8 cellular contexts compared by ENCODE assay signal in genomic region chr10:5412277-5412941, GRCh38. TPM values are rescaled to one million over a fixed set of nuclear protein-coding genes. Genes with fewer than 3 reads are reported as not detected.
DNase-seq lines count a peak whose midpoint lies in the region; ATAC-seq and TF ChIP-seq lines count a peak whose summit lies in the region.

A gene with protein sequence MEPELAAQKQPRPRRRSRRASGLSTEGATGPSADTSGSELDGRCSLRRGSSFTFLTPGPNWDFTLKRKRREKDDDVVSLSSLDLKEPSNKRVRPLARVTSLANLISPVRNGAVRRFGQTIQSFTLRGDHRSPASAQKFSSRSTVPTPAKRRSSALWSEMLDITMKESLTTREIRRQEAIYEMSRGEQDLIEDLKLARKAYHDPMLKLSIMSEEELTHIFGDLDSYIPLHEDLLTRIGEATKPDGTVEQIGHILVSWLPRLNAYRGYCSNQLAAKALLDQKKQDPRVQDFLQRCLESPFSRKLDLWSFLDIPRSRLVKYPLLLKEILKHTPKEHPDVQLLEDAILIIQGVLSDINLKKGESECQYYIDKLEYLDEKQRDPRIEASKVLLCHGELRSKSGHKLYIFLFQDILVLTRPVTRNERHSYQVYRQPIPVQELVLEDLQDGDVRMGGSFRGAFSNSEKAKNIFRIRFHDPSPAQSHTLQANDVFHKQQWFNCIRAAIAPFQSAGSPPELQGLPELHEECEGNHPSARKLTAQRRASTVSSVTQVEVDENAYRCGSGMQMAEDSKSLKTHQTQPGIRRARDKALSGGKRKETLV (plus strand): TSS chr10:5412557. CDS start chr10:5412693, 136 bp downstream.

- peaks cover 17% of the 10 kb centered on the region for H3K27me3 Mint-ChIP-seq in CD8-positive, alpha-beta T cell (ENCODE audit: low read depth)
- peaks cover 27 to 29% of the 10 kb centered on the region in 2 donors for H3K27me3 Mint-ChIP-seq in effector memory CD8-positive, alpha-beta T cell

- H3K4me3 Mint-ChIP-seq in CD8-positive, alpha-beta T cell, result peak within 1 kb of the TSS; percentile 81
- H3K4me3 Mint-ChIP-seq in effector memory CD8-positive, alpha-beta T cell, result peak within 1 kb of the TSS in 1 of 2 donors; percentile 63

- no peak within 1 kb of the TSS for H3K27ac ChIP-seq in CD8-positive, alpha-beta T cell (ENCODE audit: low read depth, low read length)

- peak within 1 kb of the TSS; percentile 59 for H3K4me3 ChIP-seq in CD8-positive, alpha-beta T cell (ENCODE audit: low read depth, low read length)

- no peaks in the 10 kb centered on the region for H3K27me3 ChIP-seq in CD8-positive, alpha-beta T cell (ENCODE audit: insufficient read depth, low read length)

- H3K36me3 Mint-ChIP-seq in CD8-positive, alpha-beta T cell, result no peaks in the 10 kb centered on the region
- H3K36me3 Mint-ChIP-seq in effector memory CD8-positive, alpha-beta T cell (ENCODE audit: insufficient read depth), result peaks cover 3% of the 10 kb centered on the region

- intact Hi-C loops in CD8-positive, alpha-beta T cell (cut with DNase I, micrococcal nuclease), result no loop called here

- TF ChIP-seq CTCF in CD8-positive, alpha-beta T cell (IDR thresholded peaks at IDR 0.05), result no peak

- H3K27ac Mint-ChIP-seq in CD8-positive, alpha-beta T cell, result no peak within 1 kb of the TSS
- H3K27ac Mint-ChIP-seq in effector memory CD8-positive, alpha-beta T cell, result no peak within 1 kb of the TSS

- no peaks in the 10 kb centered on the region for H3K9me3 Mint-ChIP-seq in CD8-positive, alpha-beta T cell
- no peaks in the 10 kb centered on the region for H3K9me3 Mint-ChIP-seq in effector memory CD8-positive, alpha-beta T cell

- POLR2A ChIA-PET in CD8-positive, alpha-beta T cell (lab: Charles Lee), result interaction anchor here (1.4 kb wide), 1 partner anchor 563 kb away, joined by 4 read pairs; no protein-coding TSS in a partner anchor

- peaks cover 2% of the 10 kb centered on the region for H3K4me1 Mint-ChIP-seq in CD8-positive, alpha-beta T cell (ENCODE audit: low read depth)
- peaks cover 2 to 3% of the 10 kb centered on the region in 2 donors for H3K4me1 Mint-ChIP-seq in effector memory CD8-positive, alpha-beta T cell (ENCODE audit: low read depth in 2 of 2)

- no peaks in the 10 kb centered on the region for H3K9me3 ChIP-seq in CD8-positive, alpha-beta T cell (ENCODE audit: low read length)

- ATAC-seq in CD8-positive, alpha-beta T cell, result peak; percentile 77
- ATAC-seq in GM19438 (IDR thresholded peaks at IDR 0.05; ENCODE audit: low read depth, unreplicated experiment), result peak; percentile 98
- peak; percentile 95 for ATAC-seq in HG03571 (IDR thresholded peaks at IDR 0.05; ENCODE audit: unreplicated experiment)
- peak; percentile 80 for ATAC-seq in effector memory CD8-positive, alpha-beta T cell (replicated peaks)

- peak; percentile 22 to 71 (median 52) for DNase-seq in CD8-positive, alpha-beta T cell
- peak; percentile 72 for DNase-seq in NCI-H82 treated with DMSO at 0.1 percent for 48 hours (lab: John Stamatoyannopoulos, UW; ENCODE audit: unreplicated experiment)
- DNase-seq in activated CD8-positive, alpha-beta memory T cell treated with anti-CD3 and anti-CD28 coated beads for 24 hours, result peak; percentile 88
- DNase-seq in effector memory CD8-positive, alpha-beta T cell, result peak; percentile 26 to 44 (median 40)
- DNase-seq in medulla oblongata (ENCODE audit: extremely low spot score), result peak; percentile 94
- DNase-seq in stimulated activated CD8-positive, alpha-beta memory T cell treated with anti-CD3 and anti-CD28 coated beads, Interleukin-12 subunit alpha, Interleukin-12 subunit beta, amount 100 ng/mL, for 1 hour (ENCODE audit: low read depth), result peak; percentile 30

- H3K36me3 ChIP-seq in CD8-positive, alpha-beta T cell (ENCODE audit: insufficient read depth, low read length), result no peaks in the 10 kb centered on the region

- CTCF ChIA-PET in CD8-positive, alpha-beta T cell (lab: Charles Lee), result interaction anchor here (0.8 kb wide), 1 partner anchor 22 kb away, joined by 3 read pairs; no protein-coding TSS in a partner anchor

- H3K4me1 ChIP-seq in CD8-positive, alpha-beta T cell (ENCODE audit: insufficient read depth, low read length), result peaks cover 9% of the 10 kb centered on the region

RNA-seq across cellular contexts. Expression of the gene that starts here (rescaled TPM):
- 10 to 100 TPM; 12.6 to 16.7 TPM for total RNA-seq in CD8-positive, alpha-beta T cell

Comparison
In these comparisons a context has a peak if more than half of its experiments do, and no peak if none do; other contexts are left out.
1. DNase-seq: peak in every context shown above with its lines; median percentile 94 in medulla oblongata; 88 in activated CD8-positive, alpha-beta memory T cell treated with anti-CD3 and anti-CD28 coated beads for 24 hours; 72 in NCI-H82 treated with DMSO at 0.1 percent for 48 hours; 52 in CD8-positive, alpha-beta T cell; 40 in effector memory CD8-positive, alpha-beta T cell; 30 in stimulated activated CD8-positive, alpha-beta memory T cell treated with anti-CD3 and anti-CD28 coated beads, Interleukin-12 subunit alpha, Interleukin-12 subunit beta, amount 100 ng/mL, for 1 hour.